In genomic region chr3:65591313-65591712, GRCh38 we compare ENCODE assay signal across 29 cellular contexts.
"Had no signal": no experiment of that assay in that cellular context is flagged by ENCODE, and none has a peak within 500 bp of the region (broad histone marks: within the 10 kb centered on the region; RNA-seq: fewer than 3 reads in every experiment).

No MANE protein-coding gene starts in this region.

- H3K4me3 Mint-ChIP-seq: dendritic cell treated with granulocyte-macrophage colony-stimulating factor and Interleukin-4, amounts not matched to agents 40 ng/mL and 50 ng/mL, for 4 days; effector memory CD8-positive, alpha-beta T cell; endodermal cell had no signal

- H3K36me3 ChIP-seq: colonic mucosa, esophagus muscularis mucosa, esophagus squamous epithelium, gastrocnemius medialis, gastroesophageal sphincter, heart left ventricle, heart right ventricle had no signal

- H3K27ac Mint-ChIP-seq: dendritic cell treated with granulocyte-macrophage colony-stimulating factor and Interleukin-4, amounts not matched to agents 40 ng/mL and 50 ng/mL, for 4 days; effector memory CD8-positive, alpha-beta T cell; endodermal cell had no signal

- H3K9me3 Mint-ChIP-seq: endodermal cell had no signal

- H3K27ac ChIP-seq: colonic mucosa, coronary artery, dorsolateral prefrontal cortex, epithelial cell of prostate, esophagus muscularis mucosa, esophagus squamous epithelium, foreskin keratinocyte, gastrocnemius medialis, gastroesophageal sphincter, heart left ventricle, heart right ventricle had no signal

- H3K27me3 Mint-ChIP-seq: effector memory CD8-positive, alpha-beta T cell had no signal

- H3K9me3 ChIP-seq: colonic mucosa, esophagus muscularis mucosa, esophagus squamous epithelium, gastrocnemius medialis, gastroesophageal sphincter, heart left ventricle, heart right ventricle had no signal

- H3K27me3 ChIP-seq: colonic mucosa, dorsolateral prefrontal cortex, esophagus muscularis mucosa, esophagus squamous epithelium, gastrocnemius medialis, gastroesophageal sphincter, heart right ventricle had no signal

- H3K4me1 ChIP-seq: colonic mucosa, foreskin keratinocyte had no signal

- ATAC-seq: effector memory CD8-positive, alpha-beta T cell; esophagus mucosa; foreskin keratinocyte; gastrocnemius medialis; gastroesophageal sphincter; heart left ventricle; heart right ventricle had no signal

- FAIRE-seq: colon, endometrium, endothelial cell of umbilical vein, frontal cortex had no signal

- H3K4me3 ChIP-seq: colonic mucosa, coronary artery, dorsolateral prefrontal cortex, esophagus muscularis mucosa, esophagus squamous epithelium, gastrocnemius medialis, gastroesophageal sphincter, heart left ventricle, heart right ventricle had no signal

- DNase-seq: colonic mucosa; cortex of kidney; dermis blood vessel endothelial cell; dorsolateral prefrontal cortex; effector CD4-positive, alpha-beta T cell; effector CD8-positive, alpha-beta T cell; effector memory CD4-positive, alpha-beta T cell; effector memory CD8-positive, alpha-beta T cell; endodermal cell; erythroblast; esophagus squamous epithelium; foreskin fibroblast; foreskin keratinocyte; foreskin melanocyte; gastrocnemius medialis; glutamatergic neuron; head of caudate nucleus; heart left ventricle; heart right ventricle had no signal
